Comparison of ENCODE assay signal across 1 cellular context in genomic region chr16:54489225-54489781, GRCh38.
TF ChIP-seq lines count a peak whose summit lies in the region.

No MANE protein-coding gene starts in this region.

TF ChIP-seq in HEK293, 187 proteins besides CTCF, POLR2A, EP300 and RAD21 (continued from another document):
- TF ChIP-seq PATZ1 (tag by site-specific recombination; IDR thresholded peaks at IDR 0.05) = no peak
- no peak for TF ChIP-seq ZNF544 (tag by site-specific recombination; IDR thresholded peaks at IDR 0.05)
- TF ChIP-seq ZNF791 (tag by site-specific recombination; IDR thresholded peaks at IDR 0.05) = no peak
- TF ChIP-seq SP7 (tag by site-specific recombination; IDR thresholded peaks at IDR 0.05) = peak; percentile 74
- TF ChIP-seq ZNF398 (tag by site-specific recombination; IDR thresholded peaks at IDR 0.05) = 0 out of 2 replicates have a peak, but pooled peaks have one; percentile 27
- TF ChIP-seq PRDM4 (tag by site-specific recombination; IDR thresholded peaks at IDR 0.05) = peak; percentile 42
- no peak for TF ChIP-seq ZNF707 (tag by site-specific recombination; IDR thresholded peaks at IDR 0.05)
